In the genomic region with DNA sequence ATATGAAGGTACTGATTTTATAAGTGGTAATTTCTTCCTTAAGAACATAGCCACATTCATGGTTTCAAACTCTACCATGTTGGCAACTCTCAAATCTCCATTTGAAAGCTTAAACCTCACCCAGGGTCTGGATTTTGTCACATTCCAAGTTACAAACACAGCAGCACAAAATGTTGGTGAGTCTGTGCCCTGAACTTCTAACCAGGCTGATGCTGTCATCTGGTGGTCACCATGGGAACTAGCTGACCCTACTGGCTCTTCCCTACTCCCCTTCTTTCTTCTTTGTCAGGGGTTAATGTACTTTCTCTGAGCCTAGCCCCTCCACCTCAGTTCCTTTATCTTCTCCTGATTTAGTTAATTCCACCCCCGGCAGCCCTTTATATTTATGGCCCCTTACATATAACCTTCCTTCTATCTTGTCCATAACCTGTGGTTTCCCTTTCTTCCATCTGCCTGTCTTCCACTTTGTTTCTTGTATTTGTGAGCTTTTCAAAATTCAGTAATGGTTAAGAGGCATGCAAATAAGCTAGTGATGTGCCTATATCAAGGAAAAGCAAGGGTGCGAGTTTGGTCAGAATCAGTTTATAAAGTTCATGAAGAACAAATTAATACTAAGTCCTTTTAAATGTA, we compare ENCODE assay signal across 8 cellular contexts. TPM values are rescaled to one million over a fixed set of nuclear protein-coding genes. Genes with fewer than 3 reads are reported as not detected.
DNase-seq lines count a peak whose midpoint lies in the region; ATAC-seq, FAIRE-seq and TF ChIP-seq lines count a peak whose summit lies in the region.

No MANE protein-coding gene starts in this region.

- H3K4me3 ChIP-seq in kidney epithelial cell (ENCODE audit: low read depth, low read length), result no peak overlapping the region

- peak; percentile 92 for TF ChIP-seq CTCF in kidney epithelial cell (IDR thresholded peaks at IDR 0.05; ENCODE audit: insufficient read depth, low read length, poor library complexity, severe bottlenecking)

- no peak overlapping the region for H3K27ac ChIP-seq in caudate nucleus (ENCODE audit: low read depth, low read length)

- peaks cover 2% of the 10 kb centered on the region for H3K36me3 ChIP-seq in kidney epithelial cell (ENCODE audit: control insufficient read depth, insufficient read depth, low read length)

- peak; percentile 77 for FAIRE-seq in GM18507 (lab: Jason Lieb, UNC)

- no peak for ATAC-seq in GM21367 (IDR thresholded peaks at IDR 0.05; ENCODE audit: unreplicated experiment)

- H3K27me3 ChIP-seq in kidney epithelial cell (ENCODE audit: control insufficient read depth, insufficient read depth, low read length), result no peaks in the 10 kb centered on the region

- peak; percentile 71 for DNase-seq in AG20443 (ENCODE audit: low spot score)
- DNase-seq in GM18507 (ENCODE audit: extremely low spot score, insufficient read length, low read depth), result no peak
- peak; percentile 40 for DNase-seq in HT-29 (ENCODE audit: low spot score)
- peak; percentile 36 for DNase-seq in T-helper 9 cell
- peak in 32 of 61 donors; percentile 1 to 49 (median 10) for DNase-seq in caudate nucleus (lab: John Stamatoyannopoulos, UW)
- peak; percentile 19 for DNase-seq in kidney epithelial cell (ENCODE audit: low read depth)
- DNase-seq in stimulated activated CD4-positive, alpha-beta T cell treated with anti-CD3 and anti-CD28 coated beads, Interleukin-4, amount 100 ng/mL, for 4 hours, result peak; percentile 16 to 41

RNA-seq across cellular contexts. Expression of gene TGFBR1, which starts 35.9 kb away (rescaled TPM):
- total RNA-seq in HT-29 (2014; rRNA removed; shearing (Covaris generic)), result 4.7 and 4.9 TPM in 2 replicates
- total RNA-seq in kidney epithelial cell, result 83.7 and 87.8 TPM in 2 replicates

Comparison
In these comparisons a context has a peak if more than half of its experiments do, and no peak if none do; other contexts are left out.
1. RNA of gene TGFBR1, which starts 35.9 kb away (total RNA-seq): 83.7 to 87.8 TPM in kidney epithelial cell; 4.7 to 4.9 TPM in HT-29; every median in the first group is over 10 times any median in the second.